ENCODE assay signal across 1 cellular context in genomic region chr1:202348005-202348508, GRCh38.
A peak's percentile ranks its signal among the peaks of the same experiment; 100 is the strongest.
TF ChIP-seq lines count a peak whose summit lies in the region.

No MANE protein-coding gene starts in this region.

TF ChIP-seq in K562, 482 proteins besides CTCF, POLR2A, EP300 and RAD21 (continues in another document):
- TF ChIP-seq CHD7 (IDR thresholded peaks at IDR 0.05; ENCODE audit: low read depth, low read length) = no peak
- 0 out of 2 replicates have a peak, but pooled peaks have one; percentile 50 for TF ChIP-seq SPI1 (IDR thresholded peaks at IDR 0.05; ENCODE audit: borderline replicate concordance, low read depth, low read length)
- no peak for TF ChIP-seq CEBPB (tag; IDR thresholded peaks at IDR 0.05)
- 0 out of 2 replicates have a peak, but pooled peaks have one; percentile 96 for TF ChIP-seq CREB1 (IDR thresholded peaks at IDR 0.05)
- no peak for TF ChIP-seq CREB1 (CRISPR knock-in tag; IDR thresholded peaks at IDR 0.05)
- TF ChIP-seq, protein P1, sequence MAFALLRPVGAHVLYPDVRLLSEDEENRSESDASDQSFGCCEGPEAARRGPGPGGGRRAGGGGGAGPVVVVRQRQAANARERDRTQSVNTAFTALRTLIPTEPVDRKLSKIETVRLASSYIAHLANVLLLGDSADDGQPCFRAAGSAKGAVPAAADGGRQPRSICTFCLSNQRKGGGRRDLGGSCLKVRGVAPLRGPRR (CRISPR knock-in tag; IDR thresholded peaks at IDR 0.05) = no peak
- TF ChIP-seq CREBBP (IDR thresholded peaks at IDR 0.05; ENCODE audit: low read depth, low read length) = no peak
- 0 out of 2 replicates have a peak, but pooled peaks have one; percentile 61 for TF ChIP-seq MTF1 (CRISPR knock-in tag; IDR thresholded peaks at IDR 0.05; ENCODE audit: borderline replicate concordance)
- TF ChIP-seq KAT7 (CRISPR knock-in tag; IDR thresholded peaks at IDR 0.05; ENCODE audit: borderline replicate concordance) = 0 out of 2 replicates have a peak, but pooled peaks have one; percentile 18
- TF ChIP-seq BRCA1 (IDR thresholded peaks at IDR 0.05) = no peak
- TF ChIP-seq BRCA1 (CRISPR knock-in tag; IDR thresholded peaks at IDR 0.05) = no peak
- TF ChIP-seq NFATC3 (IDR thresholded peaks at IDR 0.05) = 0 out of 2 replicates have a peak, but pooled peaks have one; percentile 77
- no peak for TF ChIP-seq ZNF347 (CRISPR knock-in tag; IDR thresholded peaks at IDR 0.05; ENCODE audit: low read depth)
- TF ChIP-seq MTA2 (IDR thresholded peaks at IDR 0.05; ENCODE audit: low read depth) = peak; percentile 55; the same call in 1 of the 2 replicates
- no peak for TF ChIP-seq NR2C2 (CRISPR knock-in tag; IDR thresholded peaks at IDR 0.05)
- TF ChIP-seq NR2C2 (tag; IDR thresholded peaks at IDR 0.05) = 0 out of 2 replicates have a peak, but pooled peaks have one; percentile 71
- no peak for TF ChIP-seq ZNF785 (CRISPR knock-in tag; IDR thresholded peaks at IDR 0.05)
- 0 out of 2 replicates have a peak, but pooled peaks have one; percentile 23 for TF ChIP-seq ARID1B (IDR thresholded peaks at IDR 0.05)
- peak; percentile 70 for TF ChIP-seq GATA2 (CRISPR knock-in tag; IDR thresholded peaks at IDR 0.05)
- TF ChIP-seq ASH1L (IDR thresholded peaks at IDR 0.05; ENCODE audit: borderline replicate concordance, low read depth, partially characterized antibody) = no peak
- TF ChIP-seq, protein P2, sequence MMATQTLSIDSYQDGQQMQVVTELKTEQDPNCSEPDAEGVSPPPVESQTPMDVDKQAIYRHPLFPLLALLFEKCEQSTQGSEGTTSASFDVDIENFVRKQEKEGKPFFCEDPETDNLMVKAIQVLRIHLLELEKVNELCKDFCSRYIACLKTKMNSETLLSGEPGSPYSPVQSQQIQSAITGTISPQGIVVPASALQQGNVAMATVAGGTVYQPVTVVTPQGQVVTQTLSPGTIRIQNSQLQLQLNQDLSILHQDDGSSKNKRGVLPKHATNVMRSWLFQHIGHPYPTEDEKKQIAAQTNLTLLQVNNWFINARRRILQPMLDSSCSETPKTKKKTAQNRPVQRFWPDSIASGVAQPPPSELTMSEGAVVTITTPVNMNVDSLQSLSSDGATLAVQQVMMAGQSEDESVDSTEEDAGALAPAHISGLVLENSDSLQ (IDR thresholded peaks at IDR 0.05) = no peak
- TF ChIP-seq CBX3 (IDR thresholded peaks at IDR 0.05; ENCODE audit: borderline replicate concordance in 1 of 2, low read length in 2 of 2) = peak in 1 of 2 experiments; percentile 30; a peak in 1 of 3 replicates
- peak; percentile 51 for TF ChIP-seq HDAC3 (IDR thresholded peaks at IDR 0.05; ENCODE audit: borderline replicate concordance, partially characterized antibody)
- peak; percentile 74; the same call in 1 of the 2 replicates for TF ChIP-seq GATAD2B (IDR thresholded peaks at IDR 0.05; ENCODE audit: borderline replicate concordance)
- TF ChIP-seq ERF (CRISPR knock-in tag; IDR thresholded peaks at IDR 0.05) = no peak
- TF ChIP-seq SAFB2 (IDR thresholded peaks at IDR 0.05; ENCODE audit: borderline replicate concordance, low read depth, low read length, severe bottlenecking) = no peak
- no peak for TF ChIP-seq C11orf30 (IDR thresholded peaks at IDR 0.05; ENCODE audit: low read depth)
- TF ChIP-seq TBL1XR1 (IDR thresholded peaks at IDR 0.05; ENCODE audit: low read length in 2 of 2) = peak in 1 of 2 experiments; percentile 87; a peak in 1 of 4 replicates
- TF ChIP-seq ZFP30 (CRISPR knock-in tag; IDR thresholded peaks at IDR 0.05; ENCODE audit: borderline replicate concordance) = no peak
- 0 out of 2 replicates have a peak, but pooled peaks have one; percentile 85 for TF ChIP-seq JUN (IDR thresholded peaks at IDR 0.05; ENCODE audit: borderline replicate concordance, low read depth, low read length)
- TF ChIP-seq JUN (CRISPR knock-in tag; IDR thresholded peaks at IDR 0.05; ENCODE audit: borderline replicate concordance) = no peak
- TF ChIP-seq THRA (IDR thresholded peaks at IDR 0.05) = 0 out of 2 replicates have a peak, but pooled peaks have one; percentile 30
- no peak for TF ChIP-seq TAF7 (tag; IDR thresholded peaks at IDR 0.05)
- TF ChIP-seq, protein P3, sequence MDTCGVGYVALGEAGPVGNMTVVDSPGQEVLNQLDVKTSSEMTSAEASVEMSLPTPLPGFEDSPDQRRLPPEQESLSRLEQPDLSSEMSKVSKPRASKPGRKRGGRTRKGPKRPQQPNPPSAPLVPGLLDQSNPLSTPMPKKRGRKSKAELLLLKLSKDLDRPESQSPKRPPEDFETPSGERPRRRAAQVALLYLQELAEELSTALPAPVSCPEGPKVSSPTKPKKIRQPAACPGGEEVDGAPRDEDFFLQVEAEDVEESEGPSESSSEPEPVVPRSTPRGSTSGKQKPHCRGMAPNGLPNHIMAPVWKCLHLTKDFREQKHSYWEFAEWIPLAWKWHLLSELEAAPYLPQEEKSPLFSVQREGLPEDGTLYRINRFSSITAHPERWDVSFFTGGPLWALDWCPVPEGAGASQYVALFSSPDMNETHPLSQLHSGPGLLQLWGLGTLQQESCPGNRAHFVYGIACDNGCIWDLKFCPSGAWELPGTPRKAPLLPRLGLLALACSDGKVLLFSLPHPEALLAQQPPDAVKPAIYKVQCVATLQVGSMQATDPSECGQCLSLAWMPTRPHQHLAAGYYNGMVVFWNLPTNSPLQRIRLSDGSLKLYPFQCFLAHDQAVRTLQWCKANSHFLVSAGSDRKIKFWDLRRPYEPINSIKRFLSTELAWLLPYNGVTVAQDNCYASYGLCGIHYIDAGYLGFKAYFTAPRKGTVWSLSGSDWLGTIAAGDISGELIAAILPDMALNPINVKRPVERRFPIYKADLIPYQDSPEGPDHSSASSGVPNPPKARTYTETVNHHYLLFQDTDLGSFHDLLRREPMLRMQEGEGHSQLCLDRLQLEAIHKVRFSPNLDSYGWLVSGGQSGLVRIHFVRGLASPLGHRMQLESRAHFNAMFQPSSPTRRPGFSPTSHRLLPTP (IDR thresholded peaks at IDR 0.05; ENCODE audit: borderline replicate concordance, extremely low read depth, insufficient read length) = no peak
- no peak for TF ChIP-seq ZKSCAN8 (CRISPR knock-in tag; IDR thresholded peaks at IDR 0.05)
- TF ChIP-seq, protein P4, sequence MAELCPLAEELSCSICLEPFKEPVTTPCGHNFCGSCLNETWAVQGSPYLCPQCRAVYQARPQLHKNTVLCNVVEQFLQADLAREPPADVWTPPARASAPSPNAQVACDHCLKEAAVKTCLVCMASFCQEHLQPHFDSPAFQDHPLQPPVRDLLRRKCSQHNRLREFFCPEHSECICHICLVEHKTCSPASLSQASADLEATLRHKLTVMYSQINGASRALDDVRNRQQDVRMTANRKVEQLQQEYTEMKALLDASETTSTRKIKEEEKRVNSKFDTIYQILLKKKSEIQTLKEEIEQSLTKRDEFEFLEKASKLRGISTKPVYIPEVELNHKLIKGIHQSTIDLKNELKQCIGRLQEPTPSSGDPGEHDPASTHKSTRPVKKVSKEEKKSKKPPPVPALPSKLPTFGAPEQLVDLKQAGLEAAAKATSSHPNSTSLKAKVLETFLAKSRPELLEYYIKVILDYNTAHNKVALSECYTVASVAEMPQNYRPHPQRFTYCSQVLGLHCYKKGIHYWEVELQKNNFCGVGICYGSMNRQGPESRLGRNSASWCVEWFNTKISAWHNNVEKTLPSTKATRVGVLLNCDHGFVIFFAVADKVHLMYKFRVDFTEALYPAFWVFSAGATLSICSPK (IDR thresholded peaks at IDR 0.05; ENCODE audit: borderline replicate concordance) = no peak
- TF ChIP-seq BRD9 (IDR thresholded peaks at IDR 0.05; ENCODE audit: low read depth, partially characterized antibody) = no peak
- TF ChIP-seq PURB (CRISPR knock-in tag; IDR thresholded peaks at IDR 0.05; ENCODE audit: low read depth) = no peak
- peak; percentile 94; the same call in 1 of the 2 replicates for TF ChIP-seq ZBTB12 (CRISPR knock-in tag; IDR thresholded peaks at IDR 0.05)
- TF ChIP-seq ZNF354B (CRISPR knock-in tag; IDR thresholded peaks at IDR 0.05) = no peak
- peak; percentile 93 for TF ChIP-seq SMAD4 (CRISPR knock-in tag; conservative IDR thresholded peaks at IDR 0.05)
- TF ChIP-seq POLR2H (tag; IDR thresholded peaks at IDR 0.05; ENCODE audit: low read depth) = peak; percentile 50
